ENCODE assay signal across 33 cellular contexts in the genomic region with DNA sequence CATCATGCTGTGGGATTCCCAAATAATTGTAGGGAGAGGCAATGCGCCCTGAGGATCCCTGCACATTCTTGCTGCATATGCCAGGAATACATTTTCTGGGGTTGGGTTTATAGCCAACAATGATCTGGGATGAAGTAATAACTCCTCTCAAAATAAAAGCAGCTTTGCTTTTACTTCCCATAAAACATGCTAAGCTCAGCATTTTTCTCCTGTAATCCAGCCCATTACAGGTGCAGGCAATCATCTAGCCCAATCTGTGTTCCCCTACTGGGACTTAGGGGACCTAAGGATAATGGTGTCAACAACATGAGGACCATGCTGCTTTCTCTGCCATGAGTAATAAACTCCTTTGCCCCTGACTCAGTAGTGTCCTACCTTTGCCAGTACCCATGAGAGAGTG.
"Had no signal": no experiment of that assay in that cellular context is flagged by ENCODE, and none has a peak within 500 bp of the region (broad histone marks: within the 10 kb centered on the region; RNA-seq: fewer than 3 reads in every experiment).

No MANE protein-coding gene starts in this region.

- H3K9me3 ChIP-seq: adrenal gland, body of pancreas, esophagus squamous epithelium, heart left ventricle had no signal

- DNase-seq: activated CD4-positive, alpha-beta memory T cell treated with anti-CD3 and anti-CD28 coated beads, Interleukin-2, amount 10 ng/mL, durations not matched to agents 7 days and 5 days; activated CD4-positive, alpha-beta T cell treated with anti-CD3 and anti-CD28 coated beads for 1 hour; activated CD4-positive, alpha-beta T cell treated with anti-CD3 and anti-CD28 coated beads for 4 hours; activated CD4-positive, alpha-beta T cell treated with anti-CD3 and anti-CD28 coated beads, Interleukin-2, amount 10 ng/mL, durations not matched to agents 7 days and 5 days; activated CD4-positive, alpha-beta T cell treated with anti-CD3 and anti-CD28 coated beads, Interleukin-2, amount 50 U/mL, for 4 hours; activated CD8-positive, alpha-beta memory T cell treated with anti-CD3 and anti-CD28 coated beads for 24 hours; activated effector memory CD4-positive, alpha-beta T cell treated with Interleukin-2 at 50 U/mL for 16 hours; activated gamma-delta T cell treated with Interleukin-2 at 50 U/mL for 16 hours; activated naive CD4-positive, alpha-beta T cell treated with anti-CD3 and anti-CD28 coated beads, Interleukin-2, amount 50 U/mL, for 16 hours; activated naive CD4-positive, alpha-beta T cell treated with Interleukin-2 at 50 U/mL for 16 hours; activated T-cell treated with anti-CD3 and anti-CD28 coated beads, Interleukin-2, amount 50 U/mL, for 4 hours; adrenal gland; amygdala; aorta; body of pancreas; caudate nucleus; cortex of kidney; dermis blood vessel endothelial cell; effector CD8-positive, alpha-beta T cell; esophagus squamous epithelium; foreskin fibroblast; glutamatergic neuron; heart left ventricle; T-helper 1 cell; T-helper 17 cell had no signal

- H3K27ac Mint-ChIP-seq: activated CD4-positive, alpha-beta memory T cell treated with anti-CD3 and anti-CD28 coated beads, Interleukin-2, amount 10 ng/mL, durations not matched to agents 7 days and 5 days; activated CD4-positive, alpha-beta T cell treated with anti-CD3 and anti-CD28 coated beads, Interleukin-2, amount 10 ng/mL, durations not matched to agents 7 days and 5 days; activated naive CD8-positive, alpha-beta T cell; activated T-helper 17 cell treated with anti-CD3 and anti-CD28 coated beads, Interleukin-2, amount 50 U/mL, for 72 hours; T-helper 17 cell; WTC11 had no signal

- H3K27me3 Mint-ChIP-seq: activated CD4-positive, alpha-beta memory T cell treated with anti-CD3 and anti-CD28 coated beads, Interleukin-2, amount 10 ng/mL, durations not matched to agents 7 days and 5 days; activated CD4-positive, alpha-beta T cell treated with anti-CD3 and anti-CD28 coated beads, Interleukin-2, amount 10 ng/mL, durations not matched to agents 7 days and 5 days; activated naive CD8-positive, alpha-beta T cell; activated T-helper 17 cell treated with anti-CD3 and anti-CD28 coated beads, Interleukin-2, amount 50 U/mL, for 72 hours; T-helper 17 cell had no signal

- H3K4me1 ChIP-seq: adrenal gland, body of pancreas, esophagus squamous epithelium, heart left ventricle had no signal

- H3K36me3 ChIP-seq: adrenal gland, esophagus squamous epithelium, heart left ventricle had no signal

- H3K27ac ChIP-seq: adrenal gland, body of pancreas, epithelial cell of prostate, esophagus squamous epithelium, heart left ventricle, VCaP had no signal

- H3K9me3 Mint-ChIP-seq: activated CD4-positive, alpha-beta T cell treated with anti-CD3 and anti-CD28 coated beads, Interleukin-2, amount 10 ng/mL, durations not matched to agents 7 days and 5 days; WTC11 had no signal

- FAIRE-seq: colon, endothelial cell of umbilical vein, frontal cortex had no signal

- H3K4me3 Mint-ChIP-seq: activated CD4-positive, alpha-beta memory T cell treated with anti-CD3 and anti-CD28 coated beads, Interleukin-2, amount 10 ng/mL, durations not matched to agents 7 days and 5 days; activated CD4-positive, alpha-beta T cell treated with anti-CD3 and anti-CD28 coated beads, Interleukin-2, amount 10 ng/mL, durations not matched to agents 7 days and 5 days; activated naive CD8-positive, alpha-beta T cell; activated T-cell treated with anti-CD3 and anti-CD28 coated beads, Interleukin-2, amount 50 U/mL, for 4 hours; activated T-helper 17 cell treated with anti-CD3 and anti-CD28 coated beads, Interleukin-2, amount 50 U/mL, for 72 hours; T-helper 17 cell; WTC11 had no signal

- H3K4me1 Mint-ChIP-seq: activated CD4-positive, alpha-beta memory T cell treated with anti-CD3 and anti-CD28 coated beads, Interleukin-2, amount 10 ng/mL, durations not matched to agents 7 days and 5 days; activated CD4-positive, alpha-beta T cell treated with anti-CD3 and anti-CD28 coated beads, Interleukin-2, amount 10 ng/mL, durations not matched to agents 7 days and 5 days; activated T-helper 17 cell treated with anti-CD3 and anti-CD28 coated beads, Interleukin-2, amount 50 U/mL, for 72 hours; T-helper 17 cell had no signal

- H3K4me3 ChIP-seq: adrenal gland, body of pancreas, esophagus squamous epithelium, heart left ventricle had no signal

- H3K27me3 ChIP-seq: adrenal gland, body of pancreas, esophagus squamous epithelium, heart left ventricle had no signal

- ATAC-seq: activated T-cell treated with anti-CD3 and anti-CD28 coated beads, Interleukin-2, amount 50 U/mL, for 4 hours; activated T-helper 17 cell treated with anti-CD3 and anti-CD28 coated beads, Interleukin-2, amount 50 U/mL, for 72 hours; body of pancreas; heart left ventricle; T-helper 17 cell; WTC11 had no signal

- H3K36me3 Mint-ChIP-seq: activated naive CD8-positive, alpha-beta T cell; WTC11 had no signal
